ENCODE assay signal across 7 cellular contexts in genomic region chr2:46503686-46504085, GRCh38. TPM values are rescaled to one million over a fixed set of nuclear protein-coding genes. Genes with fewer than 3 reads are reported as not detected.
"Had no signal": no experiment of that assay in that cellular context is flagged by ENCODE, and none has a peak within 500 bp of the region (broad histone marks: within the 10 kb centered on the region; RNA-seq: fewer than 3 reads in every experiment).

No MANE protein-coding gene starts in this region.

- DNase-seq: H9, HCEC 1CT, IMR-90 had no signal

- H3K27ac Mint-ChIP-seq: GM23338 had no signal

- H3K4me3 ChIP-seq: GM23338, K562 had no signal

- H2AFZ ChIP-seq: GM23338 had no signal

- H3K4me3 Mint-ChIP-seq: GM23338, H9 had no signal

- H3K4me2 ChIP-seq: GM23338 had no signal

- H3K9me3 Mint-ChIP-seq: GM23338, H9 had no signal

RNA-seq across cellular contexts. Expression of gene TMEM247, which starts 24.3 kb away (rescaled TPM):
- total RNA-seq: GM23338, H1, H9, HT-29, IMR-90 had no signal
